In the genomic region with DNA sequence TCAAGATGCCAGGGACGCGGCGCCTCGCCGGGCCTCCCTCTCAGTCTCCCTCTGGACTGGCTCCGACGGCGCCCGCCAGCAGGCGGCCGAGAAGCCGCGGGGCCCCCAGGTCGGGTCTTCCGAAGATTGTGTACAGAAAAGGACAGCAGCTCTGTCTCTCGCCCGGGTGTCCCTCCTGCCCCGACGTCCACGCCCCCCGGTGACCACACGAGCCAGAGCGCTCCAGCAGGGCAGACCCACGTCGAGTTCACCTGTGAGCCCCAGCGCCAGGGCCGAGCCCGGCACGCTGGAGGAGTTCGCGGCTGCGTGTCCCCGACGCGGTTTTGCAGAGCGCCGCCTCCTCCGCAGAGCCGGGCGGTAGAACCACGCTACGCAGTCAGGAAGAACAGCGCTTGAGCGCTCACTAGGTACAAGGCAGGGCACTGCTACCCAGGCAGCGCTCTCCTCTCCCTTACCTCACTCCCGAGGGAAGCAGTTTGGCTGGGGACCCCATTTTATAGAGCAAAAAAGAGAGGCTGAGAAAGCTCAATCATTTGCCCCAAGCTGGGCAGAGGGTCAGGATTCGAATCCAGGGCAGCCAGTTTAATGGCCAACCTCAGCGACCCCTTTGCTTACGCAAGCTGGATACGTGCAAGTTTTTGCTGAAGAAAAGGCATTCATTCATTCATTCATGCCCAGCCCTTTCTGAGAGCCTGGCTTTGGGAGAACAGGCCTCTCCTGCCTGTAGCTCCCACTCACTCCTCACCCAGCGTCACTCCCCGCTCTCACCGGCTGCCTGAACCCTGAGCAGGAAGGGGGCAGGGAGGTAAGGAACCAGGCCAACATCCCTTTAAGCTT, we compare ENCODE assay signal across 8 cellular contexts. TPM values are rescaled to one million over a fixed set of nuclear protein-coding genes. Genes with fewer than 3 reads are reported as not detected.
DNase-seq lines count a peak whose midpoint lies in the region; ATAC-seq, FAIRE-seq and TF ChIP-seq lines count a peak whose summit lies in the region.

No MANE protein-coding gene starts in this region.

- H3K9me3 ChIP-seq in pancreas, result no peaks in the 10 kb centered on the region

- H3K9me3 Mint-ChIP-seq in activated T-cell treated with anti-CD3 and anti-CD28 coated beads, Interleukin-2, amount 50 U/mL, for 4 hours, result no peaks in the 10 kb centered on the region

- peak; percentile 34 to 35 for ATAC-seq in activated T-cell treated with anti-CD3 and anti-CD28 coated beads, Interleukin-2, amount 50 U/mL, for 4 hours
- ATAC-seq in pancreas, result peak in 3 of 4 donors; percentile 1 to 7 (median 5)

- no peaks in the 10 kb centered on the region for H3K27me3 ChIP-seq in pancreas

- H3K36me3 Mint-ChIP-seq in activated T-cell treated with anti-CD3 and anti-CD28 coated beads, Interleukin-2, amount 50 U/mL, for 4 hours (ENCODE audit: insufficient read depth), result no peaks in the 10 kb centered on the region

- peaks cover 11% of the 10 kb centered on the region for H3K27me3 Mint-ChIP-seq in activated T-cell treated with anti-CD3 and anti-CD28 coated beads, Interleukin-2, amount 50 U/mL, for 4 hours (ENCODE audit: low read depth)

- intact Hi-C loops in pancreas (cut with DNase I), result no loop called here

- DNase-seq in NCI-H2227 (lab: John Stamatoyannopoulos, UW; ENCODE audit: unreplicated experiment), result peak; percentile 52
- no peak for DNase-seq in NCI-H2227 treated with DMSO at 0.1 percent for 48 hours (lab: John Stamatoyannopoulos, UW)
- peak; percentile 85 for DNase-seq in OCI-M1 (lab: John Stamatoyannopoulos, UW)
- peak; percentile 59 for DNase-seq in activated T-cell treated with anti-CD3 and anti-CD28 coated beads, Interleukin-2, amount 50 U/mL, for 4 hours
- DNase-seq in fibroblast of villous mesenchyme (ENCODE audit: low read depth), result peak; percentile 87
- peak; percentile 41 to 85 (median 68) for DNase-seq in pancreas
- no peak for DNase-seq in NCI-H2107 (lab: John Stamatoyannopoulos, UW)
- DNase-seq in HPDE6-E6E7 (ENCODE audit: extremely low spot score), result no peak

- H3K4me3 ChIP-seq in fibroblast of villous mesenchyme (ENCODE audit: low read depth, low read length) (peak overlapping the region; percentile 39), pancreas (peak overlapping the region in 2 of 4 donors; percentile 14 to 31)

- peaks cover 13 to 33% (median 13%) of the 10 kb centered on the region in 3 donors for H3K4me1 ChIP-seq in pancreas

- TF ChIP-seq CTCF in fibroblast of villous mesenchyme (IDR thresholded peaks at IDR 0.05; ENCODE audit: insufficient read depth, low read depth, low read length) (peak; percentile 46), pancreas (IDR thresholded peaks at IDR 0.05) (peak in 2 of 4 donors; percentile 9 to 10)

- 1 to 2% methylated on average over 44 to 53 of the region's 53 CpGs for WGBS in pancreas, 2 donors

- peak overlapping the region; percentile 96 for H3K4me3 Mint-ChIP-seq in activated T-cell treated with anti-CD3 and anti-CD28 coated beads, Interleukin-2, amount 50 U/mL, for 4 hours

- no peak for FAIRE-seq in pancreas (lab: Jason Lieb, UNC)

- H3K4me1 Mint-ChIP-seq in activated T-cell treated with anti-CD3 and anti-CD28 coated beads, Interleukin-2, amount 50 U/mL, for 4 hours (ENCODE audit: low read depth), result peaks cover 19% of the 10 kb centered on the region

- no peaks in the 10 kb centered on the region for H3K36me3 ChIP-seq in pancreas

- peak overlapping the region; percentile 22 to 66 (median 41) for H3K27ac ChIP-seq in pancreas

RNA-seq across cellular contexts. Expression of gene TLE3, which starts 3.0 kb away (rescaled TPM):
- total RNA-seq in activated T-cell treated with anti-CD3 and anti-CD28 coated beads, Interleukin-2, amount 50 U/mL, for 4 hours, result 100 to 1,000 TPM; 115 to 153 (median 139) TPM
- total RNA-seq in fibroblast of villous mesenchyme (13.0 and 27.7 TPM in 2 replicates), pancreas (10 to 100 TPM; 13.9 to 37.2 (median 21.7) TPM)
- 10 to 100 TPM; 12.5 to 13.0 TPM for polyA plus RNA-seq in pancreas

Comparison
In these comparisons a context has a peak if more than half of its experiments do, and no peak if none do; other contexts are left out.
1. DNase-seq: peak in NCI-H2227 (single experiment), OCI-M1 (single experiment), activated T-cell treated with anti-CD3 and anti-CD28 coated beads, Interleukin-2, amount 50 U/mL, for 4 hours (single experiment), fibroblast of villous mesenchyme (single experiment) and pancreas (6 of 6); none in NCI-H2227 treated with DMSO at 0.1 percent for 48 hours (single experiment), NCI-H2107 (single experiment) and HPDE6-E6E7 (single experiment).